ENCODE assay signal across 2 cellular contexts in genomic region chr14:29527286-29527685, GRCh38.
A peak's percentile ranks its signal among the peaks of the same experiment; 100 is the strongest.
TF ChIP-seq lines count a peak whose summit lies in the region.

No MANE protein-coding gene starts in this region.

TF ChIP-seq in HepG2, 621 proteins besides CTCF, POLR2A, EP300 and RAD21 (continued from another document):
- TF ChIP-seq, protein P1, sequence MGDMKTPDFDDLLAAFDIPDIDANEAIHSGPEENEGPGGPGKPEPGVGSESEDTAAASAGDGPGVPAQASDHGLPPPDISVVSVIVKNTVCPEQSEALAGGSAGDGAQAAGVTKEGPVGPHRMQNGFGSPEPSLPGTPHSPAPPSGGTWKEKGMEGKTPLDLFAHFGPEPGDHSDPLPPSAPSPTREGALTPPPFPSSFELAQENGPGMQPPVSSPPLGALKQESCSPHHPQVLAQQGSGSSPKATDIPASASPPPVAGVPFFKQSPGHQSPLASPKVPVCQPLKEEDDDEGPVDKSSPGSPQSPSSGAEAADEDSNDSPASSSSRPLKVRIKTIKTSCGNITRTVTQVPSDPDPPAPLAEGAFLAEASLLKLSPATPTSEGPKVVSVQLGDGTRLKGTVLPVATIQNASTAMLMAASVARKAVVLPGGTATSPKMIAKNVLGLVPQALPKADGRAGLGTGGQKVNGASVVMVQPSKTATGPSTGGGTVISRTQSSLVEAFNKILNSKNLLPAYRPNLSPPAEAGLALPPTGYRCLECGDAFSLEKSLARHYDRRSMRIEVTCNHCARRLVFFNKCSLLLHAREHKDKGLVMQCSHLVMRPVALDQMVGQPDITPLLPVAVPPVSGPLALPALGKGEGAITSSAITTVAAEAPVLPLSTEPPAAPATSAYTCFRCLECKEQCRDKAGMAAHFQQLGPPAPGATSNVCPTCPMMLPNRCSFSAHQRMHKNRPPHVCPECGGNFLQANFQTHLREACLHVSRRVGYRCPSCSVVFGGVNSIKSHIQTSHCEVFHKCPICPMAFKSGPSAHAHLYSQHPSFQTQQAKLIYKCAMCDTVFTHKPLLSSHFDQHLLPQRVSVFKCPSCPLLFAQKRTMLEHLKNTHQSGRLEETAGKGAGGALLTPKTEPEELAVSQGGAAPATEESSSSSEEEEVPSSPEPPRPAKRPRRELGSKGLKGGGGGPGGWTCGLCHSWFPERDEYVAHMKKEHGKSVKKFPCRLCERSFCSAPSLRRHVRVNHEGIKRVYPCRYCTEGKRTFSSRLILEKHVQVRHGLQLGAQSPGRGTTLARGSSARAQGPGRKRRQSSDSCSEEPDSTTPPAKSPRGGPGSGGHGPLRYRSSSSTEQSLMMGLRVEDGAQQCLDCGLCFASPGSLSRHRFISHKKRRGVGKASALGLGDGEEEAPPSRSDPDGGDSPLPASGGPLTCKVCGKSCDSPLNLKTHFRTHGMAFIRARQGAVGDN (CRISPR knock-in tag; IDR thresholded peaks at IDR 0.05), result no peak
- TF ChIP-seq ZEB1 (IDR thresholded peaks at IDR 0.05; ENCODE audit: insufficient replicate concordance, low read depth) (no peak), MAFK (conservative IDR thresholded peaks at IDR 0.05 in 1 of 2, IDR thresholded peaks at IDR 0.05 in 1 of 2; ENCODE audit: low read length in 2 of 2) (peak; percentile 77 to 86)
TF ChIP-seq in HepG2: peak in this region for 3.

TF ChIP-seq in endothelial cell of umbilical vein, 7 proteins besides CTCF, POLR2A, EP300 and RAD21 (continued from another document):
- no peak for TF ChIP-seq GATA2 (IDR thresholded peaks at IDR 0.05; ENCODE audit: insufficient read depth, insufficient read length, low read depth, low read length)
